In the genomic region with DNA sequence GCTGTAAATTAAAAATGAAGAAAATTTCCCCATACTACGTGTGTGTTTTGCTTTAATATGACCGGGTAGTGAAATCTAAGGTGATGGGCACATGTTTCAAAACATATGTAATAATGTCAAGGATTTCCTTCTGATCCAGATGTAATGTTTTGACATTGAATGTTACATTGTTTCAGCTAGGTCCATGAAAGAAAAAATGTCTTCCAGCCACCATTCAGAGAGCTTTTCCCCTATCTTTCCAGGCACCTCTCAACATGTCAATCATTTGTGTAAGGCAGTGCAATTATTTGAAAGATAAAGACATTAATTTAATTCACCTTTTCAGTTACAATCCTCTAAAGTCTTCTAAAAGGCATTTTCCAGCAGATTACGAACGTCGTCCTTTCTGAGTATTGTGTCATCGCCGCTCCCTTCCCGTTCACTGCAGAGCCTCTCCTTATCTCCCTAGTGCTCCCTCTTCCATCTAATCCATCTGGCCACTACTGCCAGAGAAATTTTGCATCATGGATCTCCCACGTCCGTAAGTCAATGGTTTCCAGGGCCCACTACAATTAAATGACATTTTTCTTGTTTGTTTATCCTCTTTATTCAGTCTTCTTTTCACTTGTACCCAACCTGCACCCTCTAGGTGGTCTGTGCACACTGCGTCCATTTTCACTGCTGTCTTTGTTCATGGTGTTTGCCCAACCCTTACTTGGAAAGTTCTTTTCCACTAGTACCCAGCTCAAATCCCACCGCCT, we compare ENCODE assay signal across 10 cellular contexts. TPM values are rescaled to one million over a fixed set of nuclear protein-coding genes. Genes with fewer than 3 reads are reported as not detected.
DNase-seq lines count a peak whose midpoint lies in the region; TF ChIP-seq lines count a peak whose summit lies in the region.
"Had no signal": no experiment of that assay in that cellular context is flagged by ENCODE, and none has a peak within 500 bp of the region (broad histone marks: within the 10 kb centered on the region; RNA-seq: fewer than 3 reads in every experiment).

No MANE protein-coding gene starts in this region.

- peak overlapping the region in 3 of 5 donors; percentile 95 to 98 (median 98) for H3K27ac ChIP-seq in stomach

- peaks cover 38% of the 10 kb centered on the region for H3K27me3 Mint-ChIP-seq in activated naive CD4-positive, alpha-beta T cell treated with anti-CD3 and anti-CD28 coated beads, Interleukin-2, amount 10 ng/mL, durations not matched to agents 7 days and 5 days
- H3K27me3 Mint-ChIP-seq in immature natural killer cell (ENCODE audit: low read depth in 3 of 3) (peaks cover 0 to 2% (median 0%) of the 10 kb centered on the region in 3 donors), endothelial cell (ENCODE audit: unreplicated experiment) (no peaks in the 10 kb centered on the region)

- TF ChIP-seq EP300 in stomach (IDR thresholded peaks at IDR 0.05) = no peak

- H3K27me3 ChIP-seq in stomach = no peaks in the 10 kb centered on the region

- H3K9me3 ChIP-seq in stomach = no peaks in the 10 kb centered on the region

- no peak overlapping the region for H3K27ac Mint-ChIP-seq in activated naive CD4-positive, alpha-beta T cell treated with anti-CD3 and anti-CD28 coated beads, Interleukin-2, amount 10 ng/mL, durations not matched to agents 7 days and 5 days
- H3K27ac Mint-ChIP-seq in immature natural killer cell (peak overlapping the region in 2 of 6 donors; percentile 36 to 84), endothelial cell (ENCODE audit: unreplicated experiment) (no peak overlapping the region)

- H3K4me3 ChIP-seq in stomach = no peak overlapping the region

- intact Hi-C loops in stomach (cut with DNase I; ENCODE audit: low total_unique reads) = no loop called here

- WGBS in stomach, 5 donors = 90 to 93% (median 92%) methylated on average over 12 of the region's 12 CpGs

- H3K4me1 Mint-ChIP-seq in activated naive CD4-positive, alpha-beta T cell treated with anti-CD3 and anti-CD28 coated beads, Interleukin-2, amount 10 ng/mL, durations not matched to agents 7 days and 5 days = peaks cover 29% of the 10 kb centered on the region
- H3K4me1 Mint-ChIP-seq in immature natural killer cell (peaks cover 36 to 39% of the 10 kb centered on the region in 2 donors), endothelial cell (ENCODE audit: unreplicated experiment) (peaks cover 8% of the 10 kb centered on the region)

- no peaks in the 10 kb centered on the region for H3K9me3 Mint-ChIP-seq in activated naive CD4-positive, alpha-beta T cell treated with anti-CD3 and anti-CD28 coated beads, Interleukin-2, amount 10 ng/mL, durations not matched to agents 7 days and 5 days
- H3K9me3 Mint-ChIP-seq in immature natural killer cell = no peaks in the 10 kb centered on the region
- no peaks in the 10 kb centered on the region for H3K9me3 Mint-ChIP-seq in endothelial cell (ENCODE audit: unreplicated experiment)

- TF ChIP-seq POLR2A in stomach (IDR thresholded peaks at IDR 0.05) = no peak

- TF ChIP-seq CTCF in stomach (IDR thresholded peaks at IDR 0.05) = no peak
- no peak for TF ChIP-seq CTCF in endothelial cell (IDR thresholded peaks at IDR 0.05; ENCODE audit: unreplicated experiment)

- peaks cover 21% of the 10 kb centered on the region for H3K36me3 Mint-ChIP-seq in activated naive CD4-positive, alpha-beta T cell treated with anti-CD3 and anti-CD28 coated beads, Interleukin-2, amount 10 ng/mL, durations not matched to agents 7 days and 5 days
- H3K36me3 Mint-ChIP-seq in immature natural killer cell (peaks cover 6 to 14% (median 9%) of the 10 kb centered on the region in 3 donors), endothelial cell (ENCODE audit: low read depth, unreplicated experiment) (peaks cover 5% of the 10 kb centered on the region)

- DNase-seq in activated naive CD4-positive, alpha-beta T cell treated with anti-CD3 and anti-CD28 coated beads, Interleukin-2, amount 10 ng/mL, durations not matched to agents 7 days and 5 days = no peak
- no peak for DNase-seq in activated naive CD4-positive, alpha-beta T cell (lab: John Stamatoyannopoulos, UW)
- DNase-seq in NCI-H345 treated with DMSO at 0.1 percent for 48 hours (lab: John Stamatoyannopoulos, UW; ENCODE audit: unreplicated experiment) (peak; percentile 37), immature natural killer cell (no peak), stomach (no peak), NCI-H2171 treated with DMSO at 0.1 percent for 48 hours (lab: John Stamatoyannopoulos, UW) (no peak), endothelial cell (ENCODE audit: low spot score) (no peak), kidney glomerular epithelial cell (lab: John Stamatoyannopoulos, UW) (no peak)
- DNase-seq: NCI-H187 treated with DMSO at 0.1 percent for 48 hours, OCI-M1 had no signal

- H3K4me3 Mint-ChIP-seq in activated naive CD4-positive, alpha-beta T cell treated with anti-CD3 and anti-CD28 coated beads, Interleukin-2, amount 10 ng/mL, durations not matched to agents 7 days and 5 days = peak overlapping the region; percentile 8
- peak overlapping the region; percentile 3 to 66 (median 42) for H3K4me3 Mint-ChIP-seq in immature natural killer cell
- H3K4me3 Mint-ChIP-seq in endothelial cell (ENCODE audit: unreplicated experiment) = no peak overlapping the region

- H3K36me3 ChIP-seq in stomach = peaks cover 0 to 21% (median 18%) of the 10 kb centered on the region in 4 donors

- CTCF ChIA-PET in activated naive CD4-positive, alpha-beta T cell treated with anti-CD3 and anti-CD28 coated beads, Interleukin-2, amount 10 ng/mL, durations not matched to agents 7 days and 5 days (lab: Charles Lee) = interaction anchor here (1.2 to 2.3 kb wide), 2 partner anchors 17 to 134 kb away, joined by 3 to 15 read pairs; no protein-coding TSS in a partner anchor

- peaks cover 12 to 48% (median 29%) of the 10 kb centered on the region in 4 donors for H3K4me1 ChIP-seq in stomach

RNA-seq across cellular contexts. Expression of gene VAMP3, which starts 1.3 kb away (rescaled TPM):
- polyA plus RNA-seq in immature natural killer cell = 10 to 100 TPM; 42.1 to 57.9 (median 51.5) TPM
- total RNA-seq in stomach = 100 to 1,000 TPM in 3 of 5 donors, 10 to 100 TPM in 2; 20.9 to 133 (median 112) TPM
- polyA plus RNA-seq in stomach = 10 to 100 TPM; 42.0 to 98.5 (median 67.1) TPM
- total RNA-seq in endothelial cell (ENCODE audit: unreplicated experiment) = 91.0 TPM

RNA-seq across cellular contexts. Expression of gene PER3, which starts 14.2 kb away (rescaled TPM):
- polyA plus RNA-seq in immature natural killer cell (1 to 10 TPM; 1.7 to 4.7 (median 3.5) TPM), stomach (1 to 10 TPM; 3.2 to 9.3 (median 7.9) TPM)
- total RNA-seq in stomach (10 to 100 TPM in 4 of 5 donors, 1 to 10 TPM in 1; 3.8 to 55.8 (median 24.5) TPM), endothelial cell (ENCODE audit: unreplicated experiment) (2.8 TPM)
